8 cellular contexts compared by ENCODE assay signal in the genomic region with DNA sequence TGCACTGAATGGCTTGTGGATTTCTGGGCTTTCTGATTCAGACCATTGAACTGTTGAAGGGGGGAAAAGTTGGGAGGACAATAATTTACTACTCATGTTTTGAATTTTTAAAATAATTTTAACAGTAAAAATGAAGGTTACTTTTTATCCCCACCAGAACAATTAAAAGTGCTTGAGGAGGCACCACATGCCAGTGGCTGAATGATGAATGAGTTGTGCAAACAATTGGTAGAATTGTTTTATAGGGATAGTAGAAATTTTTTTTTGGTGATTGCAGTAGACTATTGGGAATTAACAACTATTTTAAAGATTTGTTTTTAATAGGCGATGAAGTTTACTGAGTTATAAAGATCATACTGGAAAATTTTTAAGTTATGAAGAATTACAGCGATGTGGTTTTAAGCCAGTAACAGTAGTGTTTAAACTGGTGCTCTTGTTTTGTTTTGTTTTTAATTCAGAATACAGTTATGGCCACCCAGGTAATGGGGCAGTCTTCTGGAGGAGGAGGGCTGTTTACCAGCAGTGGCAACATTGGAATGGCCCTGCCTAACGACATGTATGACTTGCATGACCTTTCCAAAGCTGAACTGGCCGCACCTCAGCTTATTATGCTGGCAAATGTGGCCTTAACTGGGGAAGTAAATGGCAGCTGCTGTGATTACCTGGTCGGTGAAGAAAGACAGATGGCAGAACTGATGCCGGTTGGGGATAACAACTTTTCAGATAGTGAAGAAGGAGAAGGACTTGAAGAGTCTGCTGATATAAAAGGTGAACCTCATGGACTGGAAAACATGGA. TPM values are rescaled to one million over a fixed set of nuclear protein-coding genes. Genes with fewer than 3 reads are reported as not detected.
DNase-seq lines count a peak whose midpoint lies in the region; ATAC-seq and TF ChIP-seq lines count a peak whose summit lies in the region.

No MANE protein-coding gene starts in this region.

- H3K27ac ChIP-seq in left ventricle myocardium inferior (replicated peaks) (peak overlapping the region; percentile 93), upper lobe of right lung (peak overlapping the region; percentile 94)

- peaks cover 10% of the 10 kb centered on the region for H3K36me3 Mint-ChIP-seq in activated naive CD8-positive, alpha-beta T cell treated with anti-CD3 and anti-CD28 coated beads, Interleukin-2, amount 10 ng/mL, durations not matched to agents 7 days and 5 days

- POLR2A ChIA-PET in activated naive CD8-positive, alpha-beta T cell treated with anti-CD3 and anti-CD28 coated beads, Interleukin-2, amount 10 ng/mL, durations not matched to agents 7 days and 5 days (lab: Charles Lee), result interaction anchor here (1.1 to 5.2 kb wide), 2 partner anchors 68 to 524 kb away, joined by 6 to 107 read pairs; a partner anchor contains a TSS

- DNase-seq in left ventricle myocardium inferior (no peak), left cardiac atrium (no peak), left kidney (ENCODE audit: low read depth, low spot score) (peak; percentile 18), upper lobe of right lung (no peak), NCI-H748 (lab: John Stamatoyannopoulos, UW; ENCODE audit: unreplicated experiment) (no peak)
- no peak for DNase-seq in activated naive CD8-positive, alpha-beta T cell treated with anti-CD3 and anti-CD28 coated beads, Interleukin-2, amount 10 ng/mL, durations not matched to agents 7 days and 5 days

- ATAC-seq in left cardiac atrium (no peak), upper lobe of right lung (no peak), GM19351 (IDR thresholded peaks at IDR 0.05; ENCODE audit: unreplicated experiment) (no peak), GM19395 (IDR thresholded peaks at IDR 0.05; ENCODE audit: unreplicated experiment) (no peak)
- ATAC-seq in activated naive CD8-positive, alpha-beta T cell treated with anti-CD3 and anti-CD28 coated beads, Interleukin-2, amount 10 ng/mL, durations not matched to agents 7 days and 5 days (ENCODE audit: low read depth), result no peak

- peaks cover 82% of the 10 kb centered on the region for H3K4me1 ChIP-seq in left ventricle myocardium inferior
- peaks cover 41% of the 10 kb centered on the region for H3K4me1 ChIP-seq in upper lobe of right lung

- H3K36me3 ChIP-seq in left ventricle myocardium inferior (no peaks in the 10 kb centered on the region), upper lobe of right lung (peaks cover 11% of the 10 kb centered on the region)

- no peak for TF ChIP-seq CTCF in left ventricle myocardium inferior (IDR thresholded peaks at IDR 0.05; ENCODE audit: borderline replicate concordance)
- TF ChIP-seq CTCF in upper lobe of right lung (IDR thresholded peaks at IDR 0.05), result no peak

- intact Hi-C loops in left ventricle myocardium inferior (cut with micrococcal nuclease) (no loop called here), left cardiac atrium (cut with DNase I) (no loop called here), upper lobe of right lung (cut with DNase I) (no loop called here)

- peaks cover 41% of the 10 kb centered on the region for H3K4me1 Mint-ChIP-seq in activated naive CD8-positive, alpha-beta T cell treated with anti-CD3 and anti-CD28 coated beads, Interleukin-2, amount 10 ng/mL, durations not matched to agents 7 days and 5 days

- H3K4me3 ChIP-seq in left ventricle myocardium inferior, result peak overlapping the region; percentile 91
- H3K4me3 ChIP-seq in upper lobe of right lung, result peak overlapping the region; percentile 97

- no peaks in the 10 kb centered on the region for H3K9me3 ChIP-seq in left ventricle myocardium inferior (replicated peaks)
- H3K9me3 ChIP-seq in upper lobe of right lung, result no peaks in the 10 kb centered on the region

- H3K27ac Mint-ChIP-seq in activated naive CD8-positive, alpha-beta T cell treated with anti-CD3 and anti-CD28 coated beads, Interleukin-2, amount 10 ng/mL, durations not matched to agents 7 days and 5 days, result peak overlapping the region; percentile 97

- no peaks in the 10 kb centered on the region for H3K9me3 Mint-ChIP-seq in activated naive CD8-positive, alpha-beta T cell treated with anti-CD3 and anti-CD28 coated beads, Interleukin-2, amount 10 ng/mL, durations not matched to agents 7 days and 5 days

- H3K27me3 Mint-ChIP-seq in activated naive CD8-positive, alpha-beta T cell treated with anti-CD3 and anti-CD28 coated beads, Interleukin-2, amount 10 ng/mL, durations not matched to agents 7 days and 5 days, result no peaks in the 10 kb centered on the region

- H3K4me3 Mint-ChIP-seq in activated naive CD8-positive, alpha-beta T cell treated with anti-CD3 and anti-CD28 coated beads, Interleukin-2, amount 10 ng/mL, durations not matched to agents 7 days and 5 days, result peak overlapping the region; percentile 98

- H3K27me3 ChIP-seq in left ventricle myocardium inferior (ENCODE audit: low read depth) (no peaks in the 10 kb centered on the region), upper lobe of right lung (no peaks in the 10 kb centered on the region)

RNA-seq across cellular contexts. Expression of a gene that starts 2.7 kb away (rescaled TPM):
- 24.1 TPM for total RNA-seq in left ventricle myocardium inferior
- total RNA-seq in left cardiac atrium, result 10 to 100 TPM; 26.2 to 27.9 TPM
- total RNA-seq in activated naive CD8-positive, alpha-beta T cell treated with anti-CD3 and anti-CD28 coated beads, Interleukin-2, amount 10 ng/mL, durations not matched to agents 7 days and 5 days, result 10 to 100 TPM; 52.2 to 56.7 TPM
- total RNA-seq in upper lobe of right lung, result 39.0 TPM
